9 cellular contexts compared by ENCODE assay signal in the genomic region with DNA sequence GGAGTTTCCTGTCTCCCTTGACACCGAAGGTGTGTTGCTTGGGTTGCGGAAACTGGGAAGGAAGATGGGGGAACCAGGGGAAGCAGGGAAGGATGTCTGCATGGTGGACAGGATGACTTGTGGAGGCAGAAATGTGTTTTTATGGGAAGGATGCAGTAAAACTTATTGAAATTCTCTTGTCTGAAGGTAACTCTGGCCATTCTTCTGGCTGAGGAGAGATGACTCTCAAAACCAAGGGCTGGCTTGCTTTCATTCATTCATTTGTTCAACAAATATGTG. TPM values are rescaled to one million over a fixed set of nuclear protein-coding genes. Genes with fewer than 3 reads are reported as not detected.
A peak's percentile ranks its signal among the peaks of the same experiment; 100 is the strongest.
DNase-seq lines count a peak whose midpoint lies in the region; ATAC-seq and TF ChIP-seq lines count a peak whose summit lies in the region.
"Had no signal": no experiment of that assay in that cellular context is flagged by ENCODE, and none has a peak within 500 bp of the region (broad histone marks: within the 10 kb centered on the region; RNA-seq: fewer than 3 reads in every experiment).

No MANE protein-coding gene starts in this region.

- no peak for ATAC-seq in activated CD8-positive, alpha-beta memory T cell treated with anti-CD3 and anti-CD28 coated beads, Interleukin-2, amount 10 ng/mL, durations not matched to agents 7 days and 5 days
- no peak for ATAC-seq in right lobe of liver

- dilution Hi-C loops in mammary epithelial cell (cut with HindIII; ENCODE audit: low sequenced_read_pairs) = no loop called here

- H3K4me3 ChIP-seq in mammary epithelial cell (replicated peaks in 1 of 3; ENCODE audit: insufficient read depth in 1 of 3, low read depth in 2 of 3, low read length in 3 of 3) = peak overlapping the region; percentile 87 to 98 (median 93)
- H3K4me3 ChIP-seq in right lobe of liver = peak overlapping the region in 2 of 3 donors; percentile 98 to 99
- H3K4me3 ChIP-seq in suprapubic skin = peak overlapping the region; percentile 81

- no peaks in the 10 kb centered on the region for H3K9me3 Mint-ChIP-seq in activated CD8-positive, alpha-beta memory T cell treated with anti-CD3 and anti-CD28 coated beads, Interleukin-2, amount 10 ng/mL, durations not matched to agents 7 days and 5 days (ENCODE audit: low read depth)

- no peak for TF ChIP-seq POLR2A in right lobe of liver (IDR thresholded peaks at IDR 0.05)
- TF ChIP-seq POLR2A in suprapubic skin (IDR thresholded peaks at IDR 0.05) = no peak

- CTCF ChIA-PET in activated CD8-positive, alpha-beta memory T cell treated with anti-CD3 and anti-CD28 coated beads, Interleukin-2, amount 10 ng/mL, durations not matched to agents 7 days and 5 days (lab: Charles Lee) = interaction anchor here (1.5 to 1.8 kb wide), 2 partner anchors 72 to 99 kb away, joined by 4 to 6 read pairs; a partner anchor contains a TSS
- CTCF ChIA-PET in mammary epithelial cell (lab: Charles Lee; ENCODE audit: low non-redundant PET) = no interaction called here

- H3K4me1 ChIP-seq in mammary epithelial cell (ENCODE audit: insufficient read depth, low read length) (peaks cover 24% of the 10 kb centered on the region), right lobe of liver (peaks cover 0 to 15% (median 0%) of the 10 kb centered on the region in 4 donors), suprapubic skin (peaks cover 45% of the 10 kb centered on the region)

- 97% methylated on average over 2 of the region's 2 CpGs for WGBS in mammary epithelial cell (ENCODE audit: low coverage, missing lambda C conversion rate)
- WGBS in right lobe of liver (ENCODE audit: insufficient coverage, low coverage, low lambda C conversion rate, missing lambda C conversion rate) = 58% methylated on average over 2 of the region's 2 CpGs
- WGBS in suprapubic skin = 54% methylated on average over 2 of the region's 2 CpGs

- peak overlapping the region; percentile 75 for H3K9ac ChIP-seq in mammary epithelial cell (ENCODE audit: insufficient read depth, low read length)

- H3K9me3 ChIP-seq in mammary epithelial cell (replicated peaks; ENCODE audit: insufficient read depth, low read length) = no peaks in the 10 kb centered on the region
- no peaks in the 10 kb centered on the region for H3K9me3 ChIP-seq in right lobe of liver
- no peaks in the 10 kb centered on the region for H3K9me3 ChIP-seq in suprapubic skin

- TF ChIP-seq EP300 in suprapubic skin (IDR thresholded peaks at IDR 0.05) = no peak

- H3K27me3 ChIP-seq in mammary epithelial cell (ENCODE audit: insufficient read depth, low read length) (no peaks in the 10 kb centered on the region), right lobe of liver (no peaks in the 10 kb centered on the region), suprapubic skin (no peaks in the 10 kb centered on the region)

- H3K27ac Mint-ChIP-seq in activated CD8-positive, alpha-beta memory T cell treated with anti-CD3 and anti-CD28 coated beads, Interleukin-2, amount 10 ng/mL, durations not matched to agents 7 days and 5 days = no peak overlapping the region

- peaks cover 38% of the 10 kb centered on the region for H3K27me3 Mint-ChIP-seq in activated CD8-positive, alpha-beta memory T cell treated with anti-CD3 and anti-CD28 coated beads, Interleukin-2, amount 10 ng/mL, durations not matched to agents 7 days and 5 days

- intact Hi-C loops in mammary epithelial cell (cut with micrococcal nuclease) = loop anchor here (1.0 kb wide), 1 partner anchor 8 kb away; no protein-coding TSS in a partner anchor
- intact Hi-C loops in right lobe of liver (cut with DNase I) = no loop called here

- H3K4me1 Mint-ChIP-seq in activated CD8-positive, alpha-beta memory T cell treated with anti-CD3 and anti-CD28 coated beads, Interleukin-2, amount 10 ng/mL, durations not matched to agents 7 days and 5 days = peaks cover 25% of the 10 kb centered on the region

- H2AFZ ChIP-seq in mammary epithelial cell (ENCODE audit: low read depth, low read length) = peak overlapping the region; percentile 86

- peak overlapping the region; percentile 8 for H3K4me3 Mint-ChIP-seq in activated CD8-positive, alpha-beta memory T cell treated with anti-CD3 and anti-CD28 coated beads, Interleukin-2, amount 10 ng/mL, durations not matched to agents 7 days and 5 days

- no peak for DNase-seq in activated CD8-positive, alpha-beta memory T cell treated with anti-CD3 and anti-CD28 coated beads, Interleukin-2, amount 10 ng/mL, durations not matched to agents 7 days and 5 days
- no peak for DNase-seq in activated CD8-positive, alpha-beta memory T cell treated with anti-CD3 and anti-CD28 coated beads, Interleukin-2, amount 50 U/mL, for 48 hours
- DNase-seq in mammary epithelial cell = no peak
- no peak for DNase-seq in right lobe of liver
- no peak for DNase-seq in suprapubic skin (ENCODE audit: low spot score in 2 of 2)
- no peak for DNase-seq in effector CD4-positive, alpha-beta T cell
- no peak for DNase-seq in NCI-H2196 treated with DMSO at 0.1 percent for 48 hours (lab: John Stamatoyannopoulos, UW; ENCODE audit: unreplicated experiment)
- no peak for DNase-seq in foreskin melanocyte
- DNase-seq: NCI-H187 had no signal

- no peaks in the 10 kb centered on the region for H4K20me1 ChIP-seq in mammary epithelial cell (ENCODE audit: insufficient read depth, low read length)

- H3K4me2 ChIP-seq in mammary epithelial cell (ENCODE audit: insufficient read depth, low read depth, low read length) = peak overlapping the region; percentile 76

- no peaks in the 10 kb centered on the region for H3K36me3 ChIP-seq in mammary epithelial cell (ENCODE audit: insufficient read depth, low read length)
- H3K36me3 ChIP-seq in right lobe of liver = no peaks in the 10 kb centered on the region
- no peaks in the 10 kb centered on the region for H3K36me3 ChIP-seq in suprapubic skin

- TF ChIP-seq CTCF in mammary epithelial cell (conservative IDR thresholded peaks at IDR 0.05 in 1 of 2, IDR thresholded peaks at IDR 0.05 in 1 of 2; ENCODE audit: extremely low read depth in 1 of 2, insufficient read depth in 1 of 2, low read depth in 1 of 2, low read length in 2 of 2) = no peak
- no peak for TF ChIP-seq CTCF in right lobe of liver (IDR thresholded peaks at IDR 0.05)
- TF ChIP-seq CTCF in suprapubic skin (IDR thresholded peaks at IDR 0.05) = no peak

- no TSS peak for BruUV-seq in mammary epithelial cell (replicated peaks; lab: Mats Ljungman, UMichigan)

- H3K27ac ChIP-seq in mammary epithelial cell (ENCODE audit: insufficient read depth, low read depth, low read length) = no peak overlapping the region
- H3K27ac ChIP-seq in right lobe of liver = peak overlapping the region in 1 of 3 donors; percentile 77
- no peak overlapping the region for H3K27ac ChIP-seq in suprapubic skin

- in situ Hi-C loops in mammary epithelial cell (cut with MboI; ENCODE audit: low sequenced_read_pairs in 2 of 2) = no loop called here

- H3K79me2 ChIP-seq in mammary epithelial cell (ENCODE audit: insufficient read depth, low read length) = peaks cover 94% of the 10 kb centered on the region

- H3K36me3 Mint-ChIP-seq in activated CD8-positive, alpha-beta memory T cell treated with anti-CD3 and anti-CD28 coated beads, Interleukin-2, amount 10 ng/mL, durations not matched to agents 7 days and 5 days = peaks cover 3% of the 10 kb centered on the region

RNA-seq across cellular contexts. Expression of a gene that starts 1.5 kb away (rescaled TPM):
- 1 to 10 TPM in 1 of 2 experiments, under 1 TPM in 1; 0.88 to 1.3 TPM for total RNA-seq in activated CD8-positive, alpha-beta memory T cell treated with anti-CD3 and anti-CD28 coated beads, Interleukin-2, amount 10 ng/mL, durations not matched to agents 7 days and 5 days
- 10 to 100 TPM; 21.4 to 30.0 TPM for total RNA-seq in mammary epithelial cell
- polyA plus RNA-seq in mammary epithelial cell = 27.4 TPM
- 12.2 TPM for polyA minus RNA-seq in mammary epithelial cell
- total RNA-seq in right lobe of liver = 1 to 10 TPM; 5.4 to 8.8 (median 7.0) TPM
- total RNA-seq in suprapubic skin = 10 to 100 TPM; 15.2 to 50.8 (median 36.4) TPM

RNA-seq across cellular contexts. Expression of a gene that starts 2.0 kb away (rescaled TPM):
- total RNA-seq in activated CD8-positive, alpha-beta memory T cell treated with anti-CD3 and anti-CD28 coated beads, Interleukin-2, amount 10 ng/mL, durations not matched to agents 7 days and 5 days = 10 to 100 TPM; 81.1 to 81.6 TPM
- total RNA-seq in mammary epithelial cell (10 to 100 TPM; 69.7 to 74.2 TPM), right lobe of liver (10 to 100 TPM; 18.7 to 40.7 (median 20.3) TPM), suprapubic skin (100 to 1,000 TPM; 111 to 238 (median 118) TPM)
- polyA plus RNA-seq in mammary epithelial cell = 86.2 TPM
- 104 TPM for polyA minus RNA-seq in mammary epithelial cell

RNA-seq across cellular contexts. Expression of a gene that starts 54.3 kb away (rescaled TPM):
- total RNA-seq in activated CD8-positive, alpha-beta memory T cell treated with anti-CD3 and anti-CD28 coated beads, Interleukin-2, amount 10 ng/mL, durations not matched to agents 7 days and 5 days = 10 to 100 TPM; 33.1 to 42.4 TPM
- total RNA-seq in mammary epithelial cell (10 to 100 TPM; 46.3 to 61.3 TPM), right lobe of liver (10 to 100 TPM; 15.8 to 27.0 (median 22.8) TPM), suprapubic skin (10 to 100 TPM; 24.5 to 35.8 (median 28.2) TPM)
- polyA plus RNA-seq in mammary epithelial cell = 85.7 TPM
- 161 TPM for polyA minus RNA-seq in mammary epithelial cell

RNA-seq across cellular contexts. Expression of a gene that starts 54.4 kb away (rescaled TPM):
- 10 to 100 TPM; 49.5 to 56.8 TPM for total RNA-seq in activated CD8-positive, alpha-beta memory T cell treated with anti-CD3 and anti-CD28 coated beads, Interleukin-2, amount 10 ng/mL, durations not matched to agents 7 days and 5 days
- total RNA-seq in mammary epithelial cell (10 to 100 TPM; 35.8 to 37.0 TPM), right lobe of liver (10 to 100 TPM in 5 of 6 experiments, 1 to 10 TPM in 1; 9.2 to 19.1 (median 11.8) TPM), suprapubic skin (10 to 100 TPM; 24.0 to 35.1 (median 28.5) TPM)
- 43.2 TPM for polyA plus RNA-seq in mammary epithelial cell
- polyA minus RNA-seq in mammary epithelial cell = 28.6 TPM
